2 cellular contexts compared by ENCODE assay signal in the genomic region with DNA sequence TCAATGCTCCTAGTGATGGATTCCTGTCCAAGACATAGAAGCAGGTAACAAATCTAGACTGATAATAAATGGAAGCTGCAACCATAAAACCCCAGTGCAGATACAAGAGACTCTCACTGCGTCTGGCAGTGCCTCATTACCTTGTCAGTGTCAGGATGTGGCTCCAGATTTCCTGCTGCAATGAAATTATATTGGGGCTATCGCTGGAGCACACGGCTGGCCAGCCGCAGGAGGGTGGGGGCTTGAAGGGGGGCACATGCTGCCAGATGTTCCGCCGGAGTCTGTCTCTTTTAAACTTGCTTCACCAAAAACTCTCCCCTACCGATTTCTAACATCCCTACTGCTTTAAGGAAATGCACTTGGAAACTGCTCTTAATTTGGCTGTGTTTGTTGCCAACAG.
TF ChIP-seq lines count a peak whose summit lies in the region.

No MANE protein-coding gene starts in this region.

TF ChIP-seq in SK-N-SH, 30 proteins besides CTCF, POLR2A, EP300 and RAD21 (continued from another document):
- TF ChIP-seq, protein P1, sequence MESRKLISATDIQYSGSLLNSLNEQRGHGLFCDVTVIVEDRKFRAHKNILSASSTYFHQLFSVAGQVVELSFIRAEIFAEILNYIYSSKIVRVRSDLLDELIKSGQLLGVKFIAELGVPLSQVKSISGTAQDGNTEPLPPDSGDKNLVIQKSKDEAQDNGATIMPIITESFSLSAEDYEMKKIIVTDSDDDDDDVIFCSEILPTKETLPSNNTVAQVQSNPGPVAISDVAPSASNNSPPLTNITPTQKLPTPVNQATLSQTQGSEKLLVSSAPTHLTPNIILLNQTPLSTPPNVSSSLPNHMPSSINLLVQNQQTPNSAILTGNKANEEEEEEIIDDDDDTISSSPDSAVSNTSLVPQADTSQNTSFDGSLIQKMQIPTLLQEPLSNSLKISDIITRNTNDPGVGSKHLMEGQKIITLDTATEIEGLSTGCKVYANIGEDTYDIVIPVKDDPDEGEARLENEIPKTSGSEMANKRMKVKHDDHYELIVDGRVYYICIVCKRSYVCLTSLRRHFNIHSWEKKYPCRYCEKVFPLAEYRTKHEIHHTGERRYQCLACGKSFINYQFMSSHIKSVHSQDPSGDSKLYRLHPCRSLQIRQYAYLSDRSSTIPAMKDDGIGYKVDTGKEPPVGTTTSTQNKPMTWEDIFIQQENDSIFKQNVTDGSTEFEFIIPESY (IDR thresholded peaks at IDR 0.05; ENCODE audit: borderline replicate concordance, low read depth), result no peak
- TF ChIP-seq FOSL2 (IDR thresholded peaks at IDR 0.05; ENCODE audit: borderline replicate concordance, low read depth) (no peak), GATA2 (CRISPR knock-in tag; IDR thresholded peaks at IDR 0.05) (no peak), RFX5 (IDR thresholded peaks at IDR 0.05; ENCODE audit: low read length) (no peak), TEAD4 (IDR thresholded peaks at IDR 0.05; ENCODE audit: borderline replicate concordance, insufficient read depth) (no peak), SIN3A (IDR thresholded peaks at IDR 0.05; ENCODE audit: borderline replicate concordance, low read depth, low read length) (no peak), RXRA (IDR thresholded peaks at IDR 0.05; ENCODE audit: borderline replicate concordance, low read depth) (no peak), TCF12 (IDR thresholded peaks at IDR 0.05) (no peak), MXI1 (IDR thresholded peaks at IDR 0.05; ENCODE audit: low read depth, low read length) (no peak), FOXM1 (IDR thresholded peaks at IDR 0.05; ENCODE audit: low read depth) (no peak)
- TF ChIP-seq, protein P2, sequence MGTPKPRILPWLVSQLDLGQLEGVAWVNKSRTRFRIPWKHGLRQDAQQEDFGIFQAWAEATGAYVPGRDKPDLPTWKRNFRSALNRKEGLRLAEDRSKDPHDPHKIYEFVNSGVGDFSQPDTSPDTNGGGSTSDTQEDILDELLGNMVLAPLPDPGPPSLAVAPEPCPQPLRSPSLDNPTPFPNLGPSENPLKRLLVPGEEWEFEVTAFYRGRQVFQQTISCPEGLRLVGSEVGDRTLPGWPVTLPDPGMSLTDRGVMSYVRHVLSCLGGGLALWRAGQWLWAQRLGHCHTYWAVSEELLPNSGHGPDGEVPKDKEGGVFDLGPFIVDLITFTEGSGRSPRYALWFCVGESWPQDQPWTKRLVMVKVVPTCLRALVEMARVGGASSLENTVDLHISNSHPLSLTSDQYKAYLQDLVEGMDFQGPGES (IDR thresholded peaks at IDR 0.05; ENCODE audit: low read depth, low read length), result no peak
- TF ChIP-seq, protein P3, sequence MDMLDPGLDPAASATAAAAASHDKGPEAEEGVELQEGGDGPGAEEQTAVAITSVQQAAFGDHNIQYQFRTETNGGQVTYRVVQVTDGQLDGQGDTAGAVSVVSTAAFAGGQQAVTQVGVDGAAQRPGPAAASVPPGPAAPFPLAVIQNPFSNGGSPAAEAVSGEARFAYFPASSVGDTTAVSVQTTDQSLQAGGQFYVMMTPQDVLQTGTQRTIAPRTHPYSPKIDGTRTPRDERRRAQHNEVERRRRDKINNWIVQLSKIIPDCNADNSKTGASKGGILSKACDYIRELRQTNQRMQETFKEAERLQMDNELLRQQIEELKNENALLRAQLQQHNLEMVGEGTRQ (IDR thresholded peaks at IDR 0.05; ENCODE audit: borderline replicate concordance, low read depth, low read length), result no peak

TF ChIP-seq in SK-N-SH treated with all-trans-retinoic acid at 6 μM for 48 hours, 23 proteins besides CTCF, POLR2A, EP300 and RAD21 (continued from another document):
- TF ChIP-seq, protein P4, sequence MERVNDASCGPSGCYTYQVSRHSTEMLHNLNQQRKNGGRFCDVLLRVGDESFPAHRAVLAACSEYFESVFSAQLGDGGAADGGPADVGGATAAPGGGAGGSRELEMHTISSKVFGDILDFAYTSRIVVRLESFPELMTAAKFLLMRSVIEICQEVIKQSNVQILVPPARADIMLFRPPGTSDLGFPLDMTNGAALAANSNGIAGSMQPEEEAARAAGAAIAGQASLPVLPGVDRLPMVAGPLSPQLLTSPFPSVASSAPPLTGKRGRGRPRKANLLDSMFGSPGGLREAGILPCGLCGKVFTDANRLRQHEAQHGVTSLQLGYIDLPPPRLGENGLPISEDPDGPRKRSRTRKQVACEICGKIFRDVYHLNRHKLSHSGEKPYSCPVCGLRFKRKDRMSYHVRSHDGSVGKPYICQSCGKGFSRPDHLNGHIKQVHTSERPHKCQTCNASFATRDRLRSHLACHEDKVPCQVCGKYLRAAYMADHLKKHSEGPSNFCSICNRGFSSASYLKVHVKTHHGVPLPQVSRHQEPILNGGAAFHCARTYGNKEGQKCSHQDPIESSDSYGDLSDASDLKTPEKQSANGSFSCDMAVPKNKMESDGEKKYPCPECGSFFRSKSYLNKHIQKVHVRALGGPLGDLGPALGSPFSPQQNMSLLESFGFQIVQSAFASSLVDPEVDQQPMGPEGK (CRISPR knock-in tag; IDR thresholded peaks at IDR 0.05; ENCODE audit: borderline replicate concordance), result no peak
- TF ChIP-seq BACH2 (CRISPR knock-in tag; IDR thresholded peaks at IDR 0.05; ENCODE audit: borderline replicate concordance), result no peak
